ENCODE assay signal across 4 cellular contexts in the genomic region with DNA sequence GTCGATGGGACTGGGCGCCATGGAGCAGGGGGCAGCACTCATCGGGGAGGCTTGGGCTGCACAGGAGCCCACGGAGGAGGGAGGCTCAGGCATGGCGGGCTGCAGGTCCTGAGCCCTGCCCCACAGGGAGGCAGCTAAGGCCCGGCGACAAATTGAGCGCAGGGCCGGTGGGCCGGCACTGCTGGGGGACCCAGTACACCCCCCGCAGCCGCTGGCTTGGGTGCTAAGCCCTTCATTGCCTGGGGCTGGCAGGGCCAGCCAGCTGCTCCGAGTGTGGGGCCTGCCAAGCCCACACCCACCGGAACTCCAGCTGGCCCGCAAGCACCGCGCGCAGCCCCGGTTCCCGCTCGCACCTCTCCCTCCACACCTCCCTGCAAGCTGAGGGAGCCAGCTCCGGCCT. TPM values are rescaled to one million over a fixed set of nuclear protein-coding genes. Genes with fewer than 3 reads are reported as not detected.
"Had no signal": no experiment of that assay in that cellular context is flagged by ENCODE, and none has a peak within 500 bp of the region (broad histone marks: within the 10 kb centered on the region; RNA-seq: fewer than 3 reads in every experiment).

No MANE protein-coding gene starts in this region.

RNA-seq across cellular contexts. Expression of a gene that starts 17.9 kb away (rescaled TPM):
- total RNA-seq: LHCN-M2, M059J, MCF 10A, NCI-H460 had no signal
